11 cellular contexts compared by ENCODE assay signal in genomic region chr7:2819161-2819953, GRCh38. TPM values are rescaled to one million over a fixed set of nuclear protein-coding genes. Genes with fewer than 3 reads are reported as not detected.
DNase-seq lines count a peak whose midpoint lies in the region; FAIRE-seq and TF ChIP-seq lines count a peak whose summit lies in the region.
"Had no signal": no experiment of that assay in that cellular context is flagged by ENCODE, and none has a peak within 500 bp of the region (broad histone marks: within the 10 kb centered on the region; RNA-seq: fewer than 3 reads in every experiment).

No MANE protein-coding gene starts in this region.

- H3K79me2 ChIP-seq in neural progenitor cell (ENCODE audit: low read depth), result peaks cover 100% of the 10 kb centered on the region

- in situ Hi-C loops in brain microvascular endothelial cell (cut with HindIII; ENCODE audit: low pct_ligation_motif_present, low sequenced_read_pairs), result no loop called here

- intact Hi-C loops in head of caudate nucleus (cut with DNase I), result no loop called here

- H3K27ac ChIP-seq in HEK293 (ENCODE audit: extremely low read depth, low read depth, low read length) (no peak overlapping the region), brain microvascular endothelial cell (peak overlapping the region; percentile 93), neural progenitor cell (peak overlapping the region; percentile 61)

- H3K36me3 ChIP-seq in HEK293 (ENCODE audit: control insufficient read depth in 2 of 2, insufficient read depth in 1 of 2, low read length in 2 of 2) (no peaks in the 10 kb centered on the region), brain microvascular endothelial cell (replicated peaks) (no peaks in the 10 kb centered on the region), neural progenitor cell (no peaks in the 10 kb centered on the region)

- H2AFZ ChIP-seq in neural progenitor cell (replicated peaks), result no peak overlapping the region

- no peaks in the 10 kb centered on the region for H3K9me3 ChIP-seq in HEK293 (ENCODE audit: control insufficient read depth, insufficient read depth, low read depth, low read length)
- H3K9me3 ChIP-seq in neural progenitor cell (ENCODE audit: low read depth), result no peaks in the 10 kb centered on the region

- no peak for TF ChIP-seq POLR2A in GM12892 (IDR thresholded peaks at IDR 0.05; ENCODE audit: low read depth, low read length)

- H3K4me1 ChIP-seq in HEK293 (ENCODE audit: control insufficient read depth, insufficient read depth, low read length), result peaks cover 5% of the 10 kb centered on the region
- peaks cover 45% of the 10 kb centered on the region for H3K4me1 ChIP-seq in neural progenitor cell

- H3K9ac ChIP-seq in neural progenitor cell, result no peak overlapping the region

- CTCF ChIA-PET in HEK293 (lab: Yijun Ruan, JAX), result interaction anchor here (0.6 to 1.2 kb wide), 4 partner anchors 12 to 59 kb away, joined by 3 to 4 read pairs (median 4); no protein-coding TSS in a partner anchor

- peaks cover 9% of the 10 kb centered on the region for H3K27me3 Mint-ChIP-seq in neural progenitor cell (ENCODE audit: insufficient read depth, low read depth)

- TF ChIP-seq CTCF in HEK293 (tag by site-specific recombination; IDR thresholded peaks at IDR 0.05), result no peak
- no peak for TF ChIP-seq CTCF in brain microvascular endothelial cell (IDR thresholded peaks at IDR 0.05; ENCODE audit: low read depth, low read length, missing control alignments)
- TF ChIP-seq CTCF in neural progenitor cell (IDR thresholded peaks at IDR 0.05), result no peak

- DNase-seq in GM12892 (ENCODE audit: insufficient read length) (no peak), brain microvascular endothelial cell (no peak), neural progenitor cell (ENCODE audit: low spot score) (no peak), frontal cortex (ENCODE audit: low spot score in 2 of 2) (no peak), head of caudate nucleus (no peak), AG08395 (ENCODE audit: low spot score) (no peak)
- DNase-seq in stimulated activated CD4-positive, alpha-beta T cell treated with anti-CD3 and anti-CD28 coated beads, Interleukin-2, amount 100 ng/mL, for 48 hours, result no peak

- POLR2A ChIA-PET in HEK293 (lab: Yijun Ruan, JAX), result interaction anchor here (0.6 kb wide), 1 partner anchor 16 kb away, joined by 3 read pairs; no protein-coding TSS in a partner anchor

- peaks cover 21% of the 10 kb centered on the region for H3K36me3 Mint-ChIP-seq in neural progenitor cell

- peaks cover 6% of the 10 kb centered on the region for H3K9me3 Mint-ChIP-seq in neural progenitor cell
- H3K9me3 Mint-ChIP-seq: activated T-helper 1 cell treated with anti-CD3 and anti-CD28 coated beads, Interleukin-12 subunit alpha, Interleukin-12 subunit beta, Interleukin-2, Interleukin-4 antibody, amounts not matched to agents 30 ng/mL and 10 ng/mL and 1 ng/mL, durations not matched to agents 14 hours and 24 hours and 36 hours had no signal

- H3K4me3 Mint-ChIP-seq in neural progenitor cell, result no peak overlapping the region
- H3K4me3 Mint-ChIP-seq: activated T-helper 1 cell treated with anti-CD3 and anti-CD28 coated beads, Interleukin-12 subunit alpha, Interleukin-12 subunit beta, Interleukin-2, Interleukin-4 antibody, amounts not matched to agents 30 ng/mL and 10 ng/mL and 1 ng/mL, durations not matched to agents 14 hours and 24 hours and 36 hours had no signal

- H3K4me1 Mint-ChIP-seq in neural progenitor cell, result peaks cover 44% of the 10 kb centered on the region

- no peaks in the 10 kb centered on the region for H3K27me3 ChIP-seq in brain microvascular endothelial cell (replicated peaks)
- H3K27me3 ChIP-seq in neural progenitor cell, result no peaks in the 10 kb centered on the region

- no peak overlapping the region for H3K4me3 ChIP-seq in HEK293 (ENCODE audit: low read depth, low read length)
- no peak overlapping the region for H3K4me3 ChIP-seq in brain microvascular endothelial cell (ENCODE audit: low read depth, low read length)
- H3K4me3 ChIP-seq in neural progenitor cell, result no peak overlapping the region
- H3K4me3 ChIP-seq: K562, lung had no signal

- H3K4me2 ChIP-seq in neural progenitor cell, result peak overlapping the region; percentile 48

- H4K20me1 ChIP-seq in neural progenitor cell (ENCODE audit: low read depth), result peaks cover 45% of the 10 kb centered on the region

- H3F3A ChIP-seq in neural progenitor cell (ENCODE audit: low read depth), result peaks cover 33% of the 10 kb centered on the region

- FAIRE-seq in GM12892 (lab: Jason Lieb, UNC), result peak; percentile 48
- no peak for FAIRE-seq in frontal cortex (lab: Jason Lieb, UNC)
- FAIRE-seq: K562 had no signal

- H3K27ac Mint-ChIP-seq in neural progenitor cell, result no peak overlapping the region
- H3K27ac Mint-ChIP-seq: activated T-helper 1 cell treated with anti-CD3 and anti-CD28 coated beads, Interleukin-12 subunit alpha, Interleukin-12 subunit beta, Interleukin-2, Interleukin-4 antibody, amounts not matched to agents 30 ng/mL and 10 ng/mL and 1 ng/mL, durations not matched to agents 14 hours and 24 hours and 36 hours had no signal

TF ChIP-seq in HEK293, 187 proteins besides CTCF, POLR2A, EP300 and RAD21:
- TF ChIP-seq, protein P1, sequence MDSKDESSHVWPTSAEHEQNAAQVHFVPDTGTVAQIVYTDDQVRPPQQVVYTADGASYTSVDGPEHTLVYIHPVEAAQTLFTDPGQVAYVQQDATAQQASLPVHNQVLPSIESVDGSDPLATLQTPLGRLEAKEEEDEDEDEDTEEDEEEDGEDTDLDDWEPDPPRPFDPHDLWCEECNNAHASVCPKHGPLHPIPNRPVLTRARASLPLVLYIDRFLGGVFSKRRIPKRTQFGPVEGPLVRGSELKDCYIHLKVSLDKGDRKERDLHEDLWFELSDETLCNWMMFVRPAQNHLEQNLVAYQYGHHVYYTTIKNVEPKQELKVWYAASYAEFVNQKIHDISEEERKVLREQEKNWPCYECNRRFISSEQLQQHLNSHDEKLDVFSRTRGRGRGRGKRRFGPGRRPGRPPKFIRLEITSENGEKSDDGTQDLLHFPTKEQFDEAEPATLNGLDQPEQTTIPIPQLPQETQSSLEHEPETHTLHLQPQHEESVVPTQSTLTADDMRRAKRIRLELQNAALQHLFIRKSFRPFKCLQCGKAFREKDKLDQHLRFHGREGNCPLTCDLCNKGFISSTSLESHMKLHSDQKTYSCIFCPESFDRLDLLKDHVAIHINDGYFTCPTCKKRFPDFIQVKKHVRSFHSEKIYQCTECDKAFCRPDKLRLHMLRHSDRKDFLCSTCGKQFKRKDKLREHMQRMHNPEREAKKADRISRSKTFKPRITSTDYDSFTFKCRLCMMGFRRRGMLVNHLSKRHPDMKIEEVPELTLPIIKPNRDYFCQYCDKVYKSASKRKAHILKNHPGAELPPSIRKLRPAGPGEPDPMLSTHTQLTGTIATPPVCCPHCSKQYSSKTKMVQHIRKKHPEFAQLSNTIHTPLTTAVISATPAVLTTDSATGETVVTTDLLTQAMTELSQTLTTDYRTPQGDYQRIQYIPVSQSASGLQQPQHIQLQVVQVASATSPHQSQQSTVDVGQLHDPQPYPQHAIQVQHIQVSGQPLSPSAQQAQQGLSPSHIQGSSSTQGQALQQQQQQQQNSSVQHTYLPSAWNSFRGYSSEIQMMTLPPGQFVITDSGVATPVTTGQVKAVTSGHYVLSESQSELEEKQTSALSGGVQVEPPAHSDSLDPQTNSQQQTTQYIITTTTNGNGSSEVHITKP (tag by site-specific recombination; IDR thresholded peaks at IDR 0.05), result no peak
- TF ChIP-seq ZNF558 (tag by site-specific recombination; IDR thresholded peaks at IDR 0.05) (peak; percentile 71; the same call in 1 of the 2 replicates), ZNF140 (tag by site-specific recombination; IDR thresholded peaks at IDR 0.05) (peak; percentile 60; the same call in 1 of the 2 replicates)

RNA-seq across cellular contexts. Expression of gene GNA12, which starts 24.8 kb away (rescaled TPM):
- 14.9 TPM for polyA plus RNA-seq in GM12892 (2012; ENCODE audit: missing spikeins)
- total RNA-seq in neural progenitor cell (ENCODE audit: low replicate concordance), result 32.2 and 34.7 TPM in 2 replicates
- 11.8 TPM for total RNA-seq in frontal cortex
